Comparison of ENCODE assay signal across 14 cellular contexts in the genomic region with DNA sequence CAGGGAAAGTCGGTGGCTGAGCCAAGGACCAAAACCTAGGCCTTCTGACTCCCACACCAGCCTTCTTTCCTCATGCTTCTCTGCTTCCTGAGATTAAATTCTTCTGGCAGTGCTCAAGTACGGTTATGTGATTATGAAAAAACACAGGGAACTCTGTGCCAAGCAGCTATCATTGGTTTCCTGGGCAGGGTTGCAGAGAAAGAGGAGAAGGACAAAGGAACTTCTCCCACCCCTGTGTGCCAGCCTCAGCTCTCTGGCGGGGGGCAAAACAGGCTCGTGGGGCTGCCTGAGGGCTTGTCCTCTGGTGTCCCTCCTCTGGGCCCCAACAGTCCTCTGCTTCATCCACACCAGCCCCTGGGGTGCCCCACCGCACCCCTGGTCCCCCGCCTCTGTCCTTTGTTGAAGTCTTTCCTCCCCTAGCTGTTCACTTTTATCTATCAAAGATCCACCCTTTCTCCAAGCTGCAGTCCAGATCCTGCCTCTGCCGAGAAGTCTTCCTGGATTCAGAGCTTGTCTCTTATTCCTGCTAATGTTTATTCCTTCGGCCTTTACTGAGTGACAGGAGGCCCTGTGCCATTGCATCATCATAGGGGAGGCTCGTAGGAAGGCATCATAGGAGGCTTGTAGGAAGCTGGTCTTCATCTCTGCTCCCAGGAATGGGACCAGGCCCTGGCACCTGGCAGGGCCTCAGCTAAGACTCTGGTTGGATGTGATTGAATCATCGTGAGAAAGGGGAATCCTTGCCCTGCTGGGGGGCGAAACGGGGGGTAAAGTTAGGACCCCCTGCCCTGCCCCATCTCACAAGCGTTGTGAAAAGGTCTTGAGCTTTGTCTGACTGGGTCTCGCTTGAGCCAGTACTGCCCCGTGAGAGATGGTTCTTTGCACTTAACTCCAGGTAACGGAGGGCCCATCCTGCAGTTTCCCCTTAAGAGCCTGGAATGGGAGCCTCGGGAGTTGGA. TPM values are rescaled to one million over a fixed set of nuclear protein-coding genes. Genes with fewer than 3 reads are reported as not detected.
A peak's percentile ranks its signal among the peaks of the same experiment; 100 is the strongest.
DNase-seq lines count a peak whose midpoint lies in the region; ATAC-seq, FAIRE-seq and TF ChIP-seq lines count a peak whose summit lies in the region.
"Had no signal": no experiment of that assay in that cellular context is flagged by ENCODE, and none has a peak within 500 bp of the region (broad histone marks: within the 10 kb centered on the region; RNA-seq: fewer than 3 reads in every experiment).

No MANE protein-coding gene starts in this region.

- ATAC-seq in left ventricle myocardium superior (peak; percentile 73), psoas muscle (peak in 3 of 4 donors; percentile 26 to 78 (median 58)), GM21576 (IDR thresholded peaks at IDR 0.05; ENCODE audit: unreplicated experiment) (no peak)

- H3K4me1 ChIP-seq in psoas muscle, result peaks cover 17% of the 10 kb centered on the region

- 67 to 79% (median 73%) methylated on average over 17 of the region's 17 CpGs for WGBS in psoas muscle, 3 donors

- H3K36me3 ChIP-seq in psoas muscle (ENCODE audit: insufficient read depth in 1 of 2, low read depth in 1 of 2), result no peaks in the 10 kb centered on the region
- H3K36me3 ChIP-seq: WERI-Rb-1 had no signal

- intact Hi-C loops in left ventricle myocardium superior (cut with micrococcal nuclease) (no loop called here), psoas muscle (cut with DNase I) (no loop called here)

- no peak overlapping the region for H3K4me3 Mint-ChIP-seq in HFFc6

- H3K4me3 ChIP-seq in astrocyte of the spinal cord (ENCODE audit: low read depth, low read length) (no peak overlapping the region), psoas muscle (no peak overlapping the region)

- peaks cover 4% of the 10 kb centered on the region for H3K27me3 Mint-ChIP-seq in HFFc6 (ENCODE audit: insufficient read depth)

- H3K9me3 ChIP-seq in psoas muscle, result no peaks in the 10 kb centered on the region
- H3K9me3 ChIP-seq: Caco-2 had no signal

- in situ Hi-C loops in astrocyte of the spinal cord (cut with HindIII; ENCODE audit: low sequenced_read_pairs), result no loop called here

- no peak overlapping the region for H3K27ac ChIP-seq in psoas muscle
- H3K27ac ChIP-seq: WERI-Rb-1 had no signal

- no peaks in the 10 kb centered on the region for H3K27me3 ChIP-seq in psoas muscle (ENCODE audit: insufficient read depth in 3 of 3, low read length in 2 of 3)

- DNase-seq in D721Med (ENCODE audit: insufficient read length, low spot score) (peak; percentile 10), astrocyte of the spinal cord (ENCODE audit: low read depth, low spot score) (peak; percentile 37), left ventricle myocardium superior (no peak), psoas muscle (no peak), COLO668 (lab: John Stamatoyannopoulos, UW; ENCODE audit: unreplicated experiment) (no peak), glomerular visceral epithelial cell (ENCODE audit: extremely low spot score) (no peak), HFFc6 (no peak)
- DNase-seq: activated gamma-delta T cell; Caco-2; midbrain; MM.1S; stimulated activated CD4-positive, alpha-beta T cell treated with anti-CD3 and anti-CD28 coated beads, Interleukin-1b, Interleukin-23, amount 100 ng/mL, for 48 hours; WERI-Rb-1 had no signal

- no peaks in the 10 kb centered on the region for H3K36me3 Mint-ChIP-seq in HFFc6 (ENCODE audit: low read depth)

- no peak overlapping the region for H3K27ac Mint-ChIP-seq in HFFc6

- H3K4me1 Mint-ChIP-seq in HFFc6 (ENCODE audit: low read depth), result peaks cover 17% of the 10 kb centered on the region

- TF ChIP-seq CTCF in D721Med (IDR thresholded peaks at IDR 0.05; ENCODE audit: insufficient read depth, missing control alignments) (no peak), astrocyte of the spinal cord (IDR thresholded peaks at IDR 0.05; ENCODE audit: low read depth, low read length) (no peak), psoas muscle (IDR thresholded peaks at IDR 0.05) (no peak), HFFc6 (IDR thresholded peaks at IDR 0.05) (no peak)

- H3K9me3 Mint-ChIP-seq in HFFc6, result no peaks in the 10 kb centered on the region

- no peak for FAIRE-seq in D721Med (lab: Jason Lieb, UNC)

RNA-seq across cellular contexts. Expression of a gene that starts 11.5 kb away (rescaled TPM):
- total RNA-seq in left ventricle myocardium superior (2,305 TPM), psoas muscle (1,000 to 10,000 TPM; 2,269 to 5,499 (median 3,297) TPM)
- over 10,000 TPM in 1 of 3 donors, 1,000 to 10,000 TPM in 2; 2,316 to 16,176 (median 3,132) TPM for polyA plus RNA-seq in psoas muscle
- 1,000 to 10,000 TPM; 2,192 to 2,832 (median 2,637) TPM for total RNA-seq in HFFc6 (2021; fragmentation: NEBNext Ultra II Directional; extraction: Animal tissue kit (Norgen Biotek cat#: 25700))

RNA-seq across cellular contexts. Expression of a gene that starts 28.8 kb away (rescaled TPM):
- total RNA-seq in left ventricle myocardium superior (1.1 TPM), psoas muscle (1 to 10 TPM in 2 of 4 donors, under 1 TPM in 2; 0.81 to 2.1 (median 1.2) TPM)
- polyA plus RNA-seq in psoas muscle, result 1 to 10 TPM; 1.3 to 9.8 (median 1.5) TPM
- total RNA-seq in HFFc6 (2021; fragmentation: NEBNext Ultra II Directional; extraction: Animal tissue kit (Norgen Biotek cat#: 25700)), result 1 to 10 TPM in 5 of 6 experiments, under 1 TPM in 1; 0.92 to 2.0 (median 1.9) TPM

Comparison
In these comparisons a context has a peak if more than half of its experiments do, and no peak if none do; other contexts are left out.
1. DNase-seq: peak in D721Med (single experiment) and astrocyte of the spinal cord (single experiment); none in left ventricle myocardium superior (single experiment), psoas muscle (0 of 2), COLO668 (single experiment), glomerular visceral epithelial cell (single experiment) and HFFc6 (single experiment).